1 cellular context compared by ENCODE assay signal in the genomic region with DNA sequence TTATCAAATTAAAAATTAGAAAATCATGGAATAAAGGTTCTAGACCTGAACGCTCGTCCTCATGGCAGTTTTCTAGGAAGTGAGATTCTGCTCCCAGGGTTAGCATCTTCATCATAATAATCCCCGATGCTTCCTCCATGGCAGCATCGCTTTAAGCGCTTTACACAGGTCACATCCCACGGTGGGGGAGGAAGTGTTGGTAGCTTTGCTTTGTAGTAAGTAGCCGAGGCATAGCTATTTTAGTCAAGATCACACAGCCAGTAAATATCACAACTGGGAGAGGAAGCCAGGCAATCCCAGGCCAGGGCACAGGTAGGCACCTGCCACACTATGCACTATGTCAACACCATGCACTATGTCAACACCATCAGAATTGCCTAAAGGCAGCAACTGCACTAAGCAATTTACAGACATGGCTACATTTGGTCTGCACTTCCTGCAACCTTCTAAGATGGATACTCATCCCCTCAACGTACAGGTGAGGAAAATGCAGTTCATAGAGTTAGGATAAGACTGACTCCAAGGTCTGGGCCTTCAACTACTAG.
TF ChIP-seq lines count a peak whose summit lies in the region.

No MANE protein-coding gene starts in this region.

TF ChIP-seq in IMR-90, 13 proteins besides CTCF, POLR2A, EP300 and RAD21 (continued from another document):
- TF ChIP-seq FOS (IDR thresholded peaks at IDR 0.05; ENCODE audit: low read depth, low read length) = no peak
- TF ChIP-seq, protein P1, sequence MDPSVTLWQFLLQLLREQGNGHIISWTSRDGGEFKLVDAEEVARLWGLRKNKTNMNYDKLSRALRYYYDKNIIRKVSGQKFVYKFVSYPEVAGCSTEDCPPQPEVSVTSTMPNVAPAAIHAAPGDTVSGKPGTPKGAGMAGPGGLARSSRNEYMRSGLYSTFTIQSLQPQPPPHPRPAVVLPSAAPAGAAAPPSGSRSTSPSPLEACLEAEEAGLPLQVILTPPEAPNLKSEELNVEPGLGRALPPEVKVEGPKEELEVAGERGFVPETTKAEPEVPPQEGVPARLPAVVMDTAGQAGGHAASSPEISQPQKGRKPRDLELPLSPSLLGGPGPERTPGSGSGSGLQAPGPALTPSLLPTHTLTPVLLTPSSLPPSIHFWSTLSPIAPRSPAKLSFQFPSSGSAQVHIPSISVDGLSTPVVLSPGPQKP (IDR thresholded peaks at IDR 0.05; ENCODE audit: borderline replicate concordance, low read depth, low read length) = no peak
- TF ChIP-seq CHD1 (IDR thresholded peaks at IDR 0.05; ENCODE audit: low read depth, low read length) = no peak
- no peak for TF ChIP-seq NFE2L2 (IDR thresholded peaks at IDR 0.05; ENCODE audit: low read depth, low read length)
- no peak for TF ChIP-seq BHLHE40 (IDR thresholded peaks at IDR 0.05; ENCODE audit: low read depth, low read length)
- TF ChIP-seq MAZ (IDR thresholded peaks at IDR 0.05; ENCODE audit: borderline replicate concordance, low read depth, low read length) = no peak
- no peak for TF ChIP-seq RFX5 (IDR thresholded peaks at IDR 0.05; ENCODE audit: low read depth, low read length)
- TF ChIP-seq RCOR1 (IDR thresholded peaks at IDR 0.05; ENCODE audit: insufficient replicate concordance, low read length) = no peak
- TF ChIP-seq SMC3 (IDR thresholded peaks at IDR 0.05; ENCODE audit: low read depth, low read length) = no peak
- TF ChIP-seq, protein P2, sequence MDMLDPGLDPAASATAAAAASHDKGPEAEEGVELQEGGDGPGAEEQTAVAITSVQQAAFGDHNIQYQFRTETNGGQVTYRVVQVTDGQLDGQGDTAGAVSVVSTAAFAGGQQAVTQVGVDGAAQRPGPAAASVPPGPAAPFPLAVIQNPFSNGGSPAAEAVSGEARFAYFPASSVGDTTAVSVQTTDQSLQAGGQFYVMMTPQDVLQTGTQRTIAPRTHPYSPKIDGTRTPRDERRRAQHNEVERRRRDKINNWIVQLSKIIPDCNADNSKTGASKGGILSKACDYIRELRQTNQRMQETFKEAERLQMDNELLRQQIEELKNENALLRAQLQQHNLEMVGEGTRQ (IDR thresholded peaks at IDR 0.05; ENCODE audit: low read depth, low read length) = no peak
- no peak for TF ChIP-seq CEBPB (IDR thresholded peaks at IDR 0.05; ENCODE audit: low read depth, low read length)
TF ChIP-seq in IMR-90: peak in this region for 0.
